In the genomic region with DNA sequence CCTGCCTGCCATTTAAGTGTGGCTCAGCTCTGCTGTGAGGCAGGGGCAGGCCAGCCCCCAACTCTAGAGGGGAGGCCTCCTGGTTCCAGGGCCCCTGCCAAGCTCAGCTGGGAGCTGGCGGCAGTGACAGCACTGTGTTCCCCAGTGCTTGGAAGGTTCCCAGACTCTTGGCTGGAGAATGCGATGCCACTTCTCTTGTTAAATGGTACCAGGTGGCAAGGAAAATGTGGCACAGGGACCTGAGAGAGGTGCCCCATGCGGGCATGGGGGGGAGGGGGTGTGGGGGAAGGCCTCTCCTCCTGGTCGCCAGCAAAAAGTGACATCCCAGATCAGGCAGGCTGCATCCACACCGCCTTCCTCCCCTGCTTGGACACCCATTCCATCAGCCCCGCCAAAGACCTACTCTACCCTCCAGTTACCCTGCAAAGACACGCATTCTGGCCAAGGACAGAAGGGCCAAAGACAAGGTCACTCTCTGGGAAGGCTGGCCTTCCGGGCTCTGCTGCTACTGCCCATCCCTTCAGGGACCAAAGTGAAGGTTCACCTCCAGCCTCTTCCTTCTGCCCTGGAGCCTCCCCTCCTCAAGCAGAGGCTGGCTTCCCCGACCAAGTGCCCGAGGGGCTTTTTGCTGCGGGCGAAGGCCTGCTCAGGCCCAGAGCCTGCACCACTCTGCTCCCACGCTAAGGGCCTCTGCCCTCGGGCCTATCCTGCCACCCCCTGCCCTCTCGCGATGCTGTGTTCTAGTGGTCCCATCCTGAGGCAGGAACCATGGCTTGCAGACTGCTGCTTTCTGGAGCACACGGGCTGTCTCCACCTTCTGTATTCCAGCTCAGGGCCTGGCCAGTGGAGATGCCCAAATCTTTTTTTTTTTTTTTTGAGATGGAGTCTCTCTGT, we compare ENCODE assay signal across 17 cellular contexts. TPM values are rescaled to one million over a fixed set of nuclear protein-coding genes. Genes with fewer than 3 reads are reported as not detected.
DNase-seq lines count a peak whose midpoint lies in the region; TF ChIP-seq lines count a peak whose summit lies in the region.
"Had no signal": no experiment of that assay in that cellular context is flagged by ENCODE, and none has a peak within 500 bp of the region (broad histone marks: within the 10 kb centered on the region; RNA-seq: fewer than 3 reads in every experiment).

No MANE protein-coding gene starts in this region.

- H4K20me1 ChIP-seq in OCI-LY3 (ENCODE audit: insufficient read depth, low read length), result peaks cover 3% of the 10 kb centered on the region; the same call in 1 of the 2 replicates
- no peaks in the 10 kb centered on the region for H4K20me1 ChIP-seq in smooth muscle cell (ENCODE audit: low read depth)

- H3K4me2 ChIP-seq in OCI-LY3 (ENCODE audit: low read length) (no peak overlapping the region; the same call in 1 of the 2 replicates), smooth muscle cell (no peak overlapping the region)

- H3K4me1 ChIP-seq in OCI-LY3 (ENCODE audit: low read length) (peaks cover 60% of the 10 kb centered on the region), left ventricle myocardium inferior (peaks cover 37% of the 10 kb centered on the region), smooth muscle cell (ENCODE audit: low read depth) (no peaks in the 10 kb centered on the region)

- H3K36me3 ChIP-seq in OCI-LY3 (replicated peaks; ENCODE audit: low read depth, low read length) (peaks cover 31% of the 10 kb centered on the region), left ventricle myocardium inferior (no peaks in the 10 kb centered on the region), smooth muscle cell (ENCODE audit: low read depth) (no peaks in the 10 kb centered on the region)
- H3K36me3 ChIP-seq: thoracic aorta had no signal

- H3K27ac ChIP-seq in OCI-LY3 (ENCODE audit: low read length) (peak overlapping the region; percentile 82), left ventricle myocardium inferior (replicated peaks) (peak overlapping the region; percentile 88), smooth muscle cell (ENCODE audit: low read depth) (no peak overlapping the region)
- H3K27ac ChIP-seq: thoracic aorta had no signal

- H3K9me3 ChIP-seq in OCI-LY3 (ENCODE audit: insufficient read depth, low read length), result no peaks in the 10 kb centered on the region
- no peaks in the 10 kb centered on the region for H3K9me3 ChIP-seq in left ventricle myocardium inferior (replicated peaks)
- H3K9me3 ChIP-seq in smooth muscle cell (replicated peaks; ENCODE audit: low read depth), result no peaks in the 10 kb centered on the region
- H3K9me3 ChIP-seq: thoracic aorta had no signal

- H3F3A ChIP-seq in smooth muscle cell (ENCODE audit: low read depth), result peaks cover 5% of the 10 kb centered on the region

- H3K9ac ChIP-seq in OCI-LY3 (ENCODE audit: low read length), result no peak overlapping the region; the same call in 1 of the 2 replicates
- H3K9ac ChIP-seq in smooth muscle cell (ENCODE audit: low read depth), result no peak overlapping the region

- no peak overlapping the region for H3K4me3 ChIP-seq in OCI-LY3 (ENCODE audit: low read length)
- H3K4me3 ChIP-seq in left ventricle myocardium inferior, result peak overlapping the region; percentile 29
- H3K4me3 ChIP-seq in smooth muscle cell, result no peak overlapping the region
- H3K4me3 ChIP-seq: thoracic aorta had no signal

- H3K27me3 ChIP-seq in OCI-LY3 (ENCODE audit: low read depth, low read length) (no peaks in the 10 kb centered on the region), left ventricle myocardium inferior (ENCODE audit: low read depth) (no peaks in the 10 kb centered on the region), smooth muscle cell (ENCODE audit: low read depth) (no peaks in the 10 kb centered on the region)

- intact Hi-C loops in left ventricle myocardium inferior (cut with micrococcal nuclease), result no loop called here

- no peak for TF ChIP-seq CTCF in OCI-LY3 (IDR thresholded peaks at IDR 0.05; ENCODE audit: low read depth, low read length)
- no peak for TF ChIP-seq CTCF in left ventricle myocardium inferior (IDR thresholded peaks at IDR 0.05; ENCODE audit: borderline replicate concordance)
- TF ChIP-seq CTCF in smooth muscle cell (IDR thresholded peaks at IDR 0.05; ENCODE audit: borderline replicate concordance, insufficient read depth, poor library complexity, severe bottlenecking), result no peak

- H3K79me2 ChIP-seq in OCI-LY3 (ENCODE audit: low read length) (peaks cover 9% of the 10 kb centered on the region), smooth muscle cell (ENCODE audit: low read depth) (no peaks in the 10 kb centered on the region)

- DNase-seq in Ammon's horn (ENCODE audit: low spot score), result peak; percentile 69
- peak; percentile 63 for DNase-seq in left ventricle myocardium inferior
- no peak for DNase-seq in NCI-H1048 (lab: John Stamatoyannopoulos, UW)
- no peak for DNase-seq in HuH-7.5 (ENCODE audit: low spot score)
- DNase-seq in NCI-H1105 treated with DMSO at 0.1 percent for 48 hours (lab: John Stamatoyannopoulos, UW), result no peak
- DNase-seq in smooth muscle cell (lab: John Stamatoyannopoulos, UW; ENCODE audit: unreplicated experiment), result no peak
- DNase-seq: effector memory CD8-positive, alpha-beta T cell; GOT3; natural killer cell; NCI-H345; SW 1271 had no signal

- H2AFZ ChIP-seq in OCI-LY3 (ENCODE audit: low read depth, low read length) (no peak overlapping the region), smooth muscle cell (ENCODE audit: low read depth) (no peak overlapping the region)

- WGBS in smooth muscle cell (ENCODE audit: low lambda C conversion rate), result 94% methylated on average over 16 of the region's 17 CpGs

- TF ChIP-seq POLR2A in GM15510 (IDR thresholded peaks at IDR 0.05; ENCODE audit: borderline replicate concordance, extremely low read depth, insufficient read length), result peak; percentile 14

RNA-seq across cellular contexts. Expression of a gene that starts 8.7 kb away (rescaled TPM):
- total RNA-seq in left ventricle myocardium inferior, result 0.55 TPM
- total RNA-seq in smooth muscle cell, result not detected in 2 replicates
- 0.15 and 0.37 TPM in 2 replicates for polyA plus RNA-seq in smooth muscle cell
- total RNA-seq: thoracic aorta had no signal

RNA-seq across cellular contexts. Expression of a gene that starts 11.7 kb away (rescaled TPM):
- 0.47 TPM for total RNA-seq in left ventricle myocardium inferior
- total RNA-seq in smooth muscle cell, result 3.5 and 5.6 TPM in 2 replicates
- polyA plus RNA-seq in smooth muscle cell, result 13.5 and 16.0 TPM in 2 replicates
- total RNA-seq: thoracic aorta had no signal

RNA-seq across cellular contexts. Expression of a gene that starts 20.4 kb away (rescaled TPM):
- total RNA-seq in left ventricle myocardium inferior (2.2 TPM), smooth muscle cell (not detected in 2 replicates)
- 0.11 TPM in 1 of 2 replicates, not detected in the other for polyA plus RNA-seq in smooth muscle cell
- total RNA-seq: bronchial epithelial cell, renal cortical epithelial cell, thoracic aorta had no signal
- polyA plus RNA-seq: AG04450 had no signal

RNA-seq across cellular contexts. Expression of a gene that starts 34.0 kb away (rescaled TPM):
- total RNA-seq in left ventricle myocardium inferior (not detected), smooth muscle cell (0.99 and 1.3 TPM in 2 replicates)
- 0.65 and 1.1 TPM in 2 replicates for polyA plus RNA-seq in smooth muscle cell
- total RNA-seq: thoracic aorta had no signal

Comparison
In these comparisons a context has a peak if more than half of its experiments do, and no peak if none do; other contexts are left out.
1. DNase-seq: peak in Ammon's horn (single experiment) and left ventricle myocardium inferior (single experiment); none in NCI-H1048 (single experiment), HuH-7.5 (single experiment), NCI-H1105 treated with DMSO at 0.1 percent for 48 hours (single experiment) and smooth muscle cell (single experiment).